In genomic region chr1:24520282-24520681, GRCh38 we compare ENCODE assay signal across 2 cellular contexts. TPM values are rescaled to one million over a fixed set of nuclear protein-coding genes. Genes with fewer than 3 reads are reported as not detected.
"Had no signal": no experiment of that assay in that cellular context is flagged by ENCODE, and none has a peak within 500 bp of the region (broad histone marks: within the 10 kb centered on the region; RNA-seq: fewer than 3 reads in every experiment).

No MANE protein-coding gene starts in this region.

RNA-seq across cellular contexts. Expression of gene NCMAP, which starts 35.6 kb away (rescaled TPM):
- total RNA-seq: RPMI7951, SJCRH30 had no signal
